In genomic region chrX:153794897-153795816, GRCh38 we compare ENCODE assay signal across 1 cellular context.
TF ChIP-seq lines count a peak whose summit lies in the region.

No MANE protein-coding gene starts in this region.

TF ChIP-seq in HepG2, 621 proteins besides CTCF, POLR2A, EP300 and RAD21 (continues in another document):
- TF ChIP-seq, protein P1, sequence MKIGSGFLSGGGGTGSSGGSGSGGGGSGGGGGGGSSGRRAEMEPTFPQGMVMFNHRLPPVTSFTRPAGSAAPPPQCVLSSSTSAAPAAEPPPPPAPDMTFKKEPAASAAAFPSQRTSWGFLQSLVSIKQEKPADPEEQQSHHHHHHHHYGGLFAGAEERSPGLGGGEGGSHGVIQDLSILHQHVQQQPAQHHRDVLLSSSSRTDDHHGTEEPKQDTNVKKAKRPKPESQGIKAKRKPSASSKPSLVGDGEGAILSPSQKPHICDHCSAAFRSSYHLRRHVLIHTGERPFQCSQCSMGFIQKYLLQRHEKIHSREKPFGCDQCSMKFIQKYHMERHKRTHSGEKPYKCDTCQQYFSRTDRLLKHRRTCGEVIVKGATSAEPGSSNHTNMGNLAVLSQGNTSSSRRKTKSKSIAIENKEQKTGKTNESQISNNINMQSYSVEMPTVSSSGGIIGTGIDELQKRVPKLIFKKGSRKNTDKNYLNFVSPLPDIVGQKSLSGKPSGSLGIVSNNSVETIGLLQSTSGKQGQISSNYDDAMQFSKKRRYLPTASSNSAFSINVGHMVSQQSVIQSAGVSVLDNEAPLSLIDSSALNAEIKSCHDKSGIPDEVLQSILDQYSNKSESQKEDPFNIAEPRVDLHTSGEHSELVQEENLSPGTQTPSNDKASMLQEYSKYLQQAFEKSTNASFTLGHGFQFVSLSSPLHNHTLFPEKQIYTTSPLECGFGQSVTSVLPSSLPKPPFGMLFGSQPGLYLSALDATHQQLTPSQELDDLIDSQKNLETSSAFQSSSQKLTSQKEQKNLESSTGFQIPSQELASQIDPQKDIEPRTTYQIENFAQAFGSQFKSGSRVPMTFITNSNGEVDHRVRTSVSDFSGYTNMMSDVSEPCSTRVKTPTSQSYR (CRISPR knock-in tag; IDR thresholded peaks at IDR 0.05; ENCODE audit: borderline replicate concordance) = no peak
- TF ChIP-seq BRCA1 (CRISPR knock-in tag; IDR thresholded peaks at IDR 0.05) (no peak), YEATS4 (CRISPR knock-in tag; IDR thresholded peaks at IDR 0.05; ENCODE audit: borderline replicate concordance) (no peak), ZNF589 (CRISPR knock-in tag; conservative IDR thresholded peaks at IDR 0.05) (no peak), DMAP1 (CRISPR knock-in tag; IDR thresholded peaks at IDR 0.05) (no peak), EEA1 (CRISPR knock-in tag; IDR thresholded peaks at IDR 0.05; ENCODE audit: borderline replicate concordance) (no peak), PITX1 (CRISPR knock-in tag; IDR thresholded peaks at IDR 0.05) (no peak), ELF3 (CRISPR knock-in tag; IDR thresholded peaks at IDR 0.05) (no peak), KLF12 (CRISPR knock-in tag; IDR thresholded peaks at IDR 0.05; ENCODE audit: borderline replicate concordance) (no peak), MEIS2 (CRISPR knock-in tag; IDR thresholded peaks at IDR 0.05) (no peak), XBP1 (CRISPR knock-in tag; IDR thresholded peaks at IDR 0.05) (no peak), KDM4B (CRISPR knock-in tag; IDR thresholded peaks at IDR 0.05) (no peak), DZIP1 (CRISPR knock-in tag; IDR thresholded peaks at IDR 0.05) (no peak), CAMTA2 (CRISPR knock-in tag; IDR thresholded peaks at IDR 0.05; ENCODE audit: borderline replicate concordance) (no peak), ZNF232 (CRISPR knock-in tag; IDR thresholded peaks at IDR 0.05; ENCODE audit: borderline replicate concordance) (no peak), NCOA5 (CRISPR knock-in tag; IDR thresholded peaks at IDR 0.05) (no peak), ZSCAN30 (CRISPR knock-in tag; IDR thresholded peaks at IDR 0.05) (no peak), ZFY (CRISPR knock-in tag; IDR thresholded peaks at IDR 0.05) (no peak; the same call in none of the 2 replicates), ZFP90 (CRISPR knock-in tag; IDR thresholded peaks at IDR 0.05; ENCODE audit: borderline replicate concordance) (no peak), ETS1 (CRISPR knock-in tag; IDR thresholded peaks at IDR 0.05) (no peak), ZNF30 (CRISPR knock-in tag; IDR thresholded peaks at IDR 0.05) (no peak), ZNF646 (CRISPR knock-in tag; IDR thresholded peaks at IDR 0.05) (no peak), ZNF773 (CRISPR knock-in tag; IDR thresholded peaks at IDR 0.05; ENCODE audit: borderline replicate concordance) (peak; percentile 6; the same call in 1 of the 2 replicates)
- TF ChIP-seq, protein P2, sequence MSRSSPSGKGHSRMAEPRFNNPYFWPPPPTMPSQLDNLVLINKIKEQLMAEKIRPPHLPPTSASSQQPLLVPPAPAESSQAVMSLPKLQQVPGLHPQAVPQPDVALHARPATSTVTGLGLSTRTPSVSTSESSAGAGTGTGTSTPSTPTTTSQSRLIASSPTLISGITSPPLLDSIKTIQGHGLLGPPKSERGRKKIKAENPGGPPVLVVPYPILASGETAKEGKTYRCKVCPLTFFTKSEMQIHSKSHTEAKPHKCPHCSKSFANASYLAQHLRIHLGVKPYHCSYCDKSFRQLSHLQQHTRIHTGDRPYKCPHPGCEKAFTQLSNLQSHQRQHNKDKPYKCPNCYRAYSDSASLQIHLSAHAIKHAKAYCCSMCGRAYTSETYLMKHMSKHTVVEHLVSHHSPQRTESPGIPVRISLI (CRISPR knock-in tag; IDR thresholded peaks at IDR 0.05; ENCODE audit: borderline replicate concordance) = no peak
- TF ChIP-seq, protein P3, sequence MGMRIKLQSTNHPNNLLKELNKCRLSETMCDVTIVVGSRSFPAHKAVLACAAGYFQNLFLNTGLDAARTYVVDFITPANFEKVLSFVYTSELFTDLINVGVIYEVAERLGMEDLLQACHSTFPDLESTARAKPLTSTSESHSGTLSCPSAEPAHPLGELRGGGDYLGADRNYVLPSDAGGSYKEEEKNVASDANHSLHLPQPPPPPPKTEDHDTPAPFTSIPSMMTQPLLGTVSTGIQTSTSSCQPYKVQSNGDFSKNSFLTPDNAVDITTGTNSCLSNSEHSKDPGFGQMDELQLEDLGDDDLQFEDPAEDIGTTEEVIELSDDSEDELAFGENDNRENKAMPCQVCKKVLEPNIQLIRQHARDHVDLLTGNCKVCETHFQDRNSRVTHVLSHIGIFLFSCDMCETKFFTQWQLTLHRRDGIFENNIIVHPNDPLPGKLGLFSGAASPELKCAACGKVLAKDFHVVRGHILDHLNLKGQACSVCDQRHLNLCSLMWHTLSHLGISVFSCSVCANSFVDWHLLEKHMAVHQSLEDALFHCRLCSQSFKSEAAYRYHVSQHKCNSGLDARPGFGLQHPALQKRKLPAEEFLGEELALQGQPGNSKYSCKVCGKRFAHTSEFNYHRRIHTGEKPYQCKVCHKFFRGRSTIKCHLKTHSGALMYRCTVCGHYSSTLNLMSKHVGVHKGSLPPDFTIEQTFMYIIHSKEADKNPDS (CRISPR knock-in tag; IDR thresholded peaks at IDR 0.05) = no peak
- TF ChIP-seq, protein P4, sequence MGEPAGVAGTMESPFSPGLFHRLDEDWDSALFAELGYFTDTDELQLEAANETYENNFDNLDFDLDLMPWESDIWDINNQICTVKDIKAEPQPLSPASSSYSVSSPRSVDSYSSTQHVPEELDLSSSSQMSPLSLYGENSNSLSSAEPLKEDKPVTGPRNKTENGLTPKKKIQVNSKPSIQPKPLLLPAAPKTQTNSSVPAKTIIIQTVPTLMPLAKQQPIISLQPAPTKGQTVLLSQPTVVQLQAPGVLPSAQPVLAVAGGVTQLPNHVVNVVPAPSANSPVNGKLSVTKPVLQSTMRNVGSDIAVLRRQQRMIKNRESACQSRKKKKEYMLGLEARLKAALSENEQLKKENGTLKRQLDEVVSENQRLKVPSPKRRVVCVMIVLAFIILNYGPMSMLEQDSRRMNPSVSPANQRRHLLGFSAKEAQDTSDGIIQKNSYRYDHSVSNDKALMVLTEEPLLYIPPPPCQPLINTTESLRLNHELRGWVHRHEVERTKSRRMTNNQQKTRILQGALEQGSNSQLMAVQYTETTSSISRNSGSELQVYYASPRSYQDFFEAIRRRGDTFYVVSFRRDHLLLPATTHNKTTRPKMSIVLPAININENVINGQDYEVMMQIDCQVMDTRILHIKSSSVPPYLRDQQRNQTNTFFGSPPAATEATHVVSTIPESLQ (CRISPR knock-in tag; conservative IDR thresholded peaks at IDR 0.05) = no peak
- TF ChIP-seq, protein P5, sequence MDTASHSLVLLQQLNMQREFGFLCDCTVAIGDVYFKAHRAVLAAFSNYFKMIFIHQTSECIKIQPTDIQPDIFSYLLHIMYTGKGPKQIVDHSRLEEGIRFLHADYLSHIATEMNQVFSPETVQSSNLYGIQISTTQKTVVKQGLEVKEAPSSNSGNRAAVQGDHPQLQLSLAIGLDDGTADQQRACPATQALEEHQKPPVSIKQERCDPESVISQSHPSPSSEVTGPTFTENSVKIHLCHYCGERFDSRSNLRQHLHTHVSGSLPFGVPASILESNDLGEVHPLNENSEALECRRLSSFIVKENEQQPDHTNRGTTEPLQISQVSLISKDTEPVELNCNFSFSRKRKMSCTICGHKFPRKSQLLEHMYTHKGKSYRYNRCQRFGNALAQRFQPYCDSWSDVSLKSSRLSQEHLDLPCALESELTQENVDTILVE (CRISPR knock-in tag; IDR thresholded peaks at IDR 0.05) = no peak
- TF ChIP-seq, protein P6, sequence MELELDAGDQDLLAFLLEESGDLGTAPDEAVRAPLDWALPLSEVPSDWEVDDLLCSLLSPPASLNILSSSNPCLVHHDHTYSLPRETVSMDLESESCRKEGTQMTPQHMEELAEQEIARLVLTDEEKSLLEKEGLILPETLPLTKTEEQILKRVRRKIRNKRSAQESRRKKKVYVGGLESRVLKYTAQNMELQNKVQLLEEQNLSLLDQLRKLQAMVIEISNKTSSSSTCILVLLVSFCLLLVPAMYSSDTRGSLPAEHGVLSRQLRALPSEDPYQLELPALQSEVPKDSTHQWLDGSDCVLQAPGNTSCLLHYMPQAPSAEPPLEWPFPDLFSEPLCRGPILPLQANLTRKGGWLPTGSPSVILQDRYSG (CRISPR knock-in tag; IDR thresholded peaks at IDR 0.05) = no peak
- TF ChIP-seq, protein P7, sequence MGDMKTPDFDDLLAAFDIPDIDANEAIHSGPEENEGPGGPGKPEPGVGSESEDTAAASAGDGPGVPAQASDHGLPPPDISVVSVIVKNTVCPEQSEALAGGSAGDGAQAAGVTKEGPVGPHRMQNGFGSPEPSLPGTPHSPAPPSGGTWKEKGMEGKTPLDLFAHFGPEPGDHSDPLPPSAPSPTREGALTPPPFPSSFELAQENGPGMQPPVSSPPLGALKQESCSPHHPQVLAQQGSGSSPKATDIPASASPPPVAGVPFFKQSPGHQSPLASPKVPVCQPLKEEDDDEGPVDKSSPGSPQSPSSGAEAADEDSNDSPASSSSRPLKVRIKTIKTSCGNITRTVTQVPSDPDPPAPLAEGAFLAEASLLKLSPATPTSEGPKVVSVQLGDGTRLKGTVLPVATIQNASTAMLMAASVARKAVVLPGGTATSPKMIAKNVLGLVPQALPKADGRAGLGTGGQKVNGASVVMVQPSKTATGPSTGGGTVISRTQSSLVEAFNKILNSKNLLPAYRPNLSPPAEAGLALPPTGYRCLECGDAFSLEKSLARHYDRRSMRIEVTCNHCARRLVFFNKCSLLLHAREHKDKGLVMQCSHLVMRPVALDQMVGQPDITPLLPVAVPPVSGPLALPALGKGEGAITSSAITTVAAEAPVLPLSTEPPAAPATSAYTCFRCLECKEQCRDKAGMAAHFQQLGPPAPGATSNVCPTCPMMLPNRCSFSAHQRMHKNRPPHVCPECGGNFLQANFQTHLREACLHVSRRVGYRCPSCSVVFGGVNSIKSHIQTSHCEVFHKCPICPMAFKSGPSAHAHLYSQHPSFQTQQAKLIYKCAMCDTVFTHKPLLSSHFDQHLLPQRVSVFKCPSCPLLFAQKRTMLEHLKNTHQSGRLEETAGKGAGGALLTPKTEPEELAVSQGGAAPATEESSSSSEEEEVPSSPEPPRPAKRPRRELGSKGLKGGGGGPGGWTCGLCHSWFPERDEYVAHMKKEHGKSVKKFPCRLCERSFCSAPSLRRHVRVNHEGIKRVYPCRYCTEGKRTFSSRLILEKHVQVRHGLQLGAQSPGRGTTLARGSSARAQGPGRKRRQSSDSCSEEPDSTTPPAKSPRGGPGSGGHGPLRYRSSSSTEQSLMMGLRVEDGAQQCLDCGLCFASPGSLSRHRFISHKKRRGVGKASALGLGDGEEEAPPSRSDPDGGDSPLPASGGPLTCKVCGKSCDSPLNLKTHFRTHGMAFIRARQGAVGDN (CRISPR knock-in tag; IDR thresholded peaks at IDR 0.05) = peak; percentile 1; the same call in 1 of the 2 replicates
